In the genomic region with DNA sequence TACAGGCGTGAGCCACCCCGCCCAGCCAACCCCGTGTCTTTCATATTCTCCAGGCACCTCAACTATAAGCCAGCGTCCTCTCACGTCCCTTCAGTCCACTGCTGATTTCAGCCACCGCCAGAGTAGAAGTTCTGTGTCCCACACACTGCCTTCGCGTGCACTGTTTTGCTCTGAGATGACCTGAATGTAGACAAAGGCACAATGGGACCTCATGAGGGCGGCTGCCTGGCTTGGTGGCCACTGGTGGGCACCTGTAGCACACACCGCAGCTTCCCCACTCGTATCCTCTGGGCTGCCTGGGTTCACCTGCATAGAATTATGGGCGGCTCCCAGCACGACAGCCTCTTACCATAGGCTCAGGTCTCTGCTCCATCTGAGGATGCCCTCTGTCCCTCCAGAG, we compare ENCODE assay signal across 26 cellular contexts.
"Had no signal": no experiment of that assay in that cellular context is flagged by ENCODE, and none has a peak within 500 bp of the region (broad histone marks: within the 10 kb centered on the region; RNA-seq: fewer than 3 reads in every experiment).

No MANE protein-coding gene starts in this region.

- ATAC-seq: activated CD4-positive, alpha-beta T cell treated with anti-CD3 and anti-CD28 coated beads for 36 hours; gastrocnemius medialis; heart left ventricle had no signal

- DNase-seq: activated CD4-positive, alpha-beta T cell treated with anti-CD3 and anti-CD28 coated beads for 36 hours; activated CD4-positive, alpha-beta T cell treated with anti-CD3 and anti-CD28 coated beads, Interleukin-2, amount 10 ng/mL, durations not matched to agents 7 days and 5 days; activated CD4-positive, alpha-beta T cell treated with anti-CD3 and anti-CD28 coated beads, Interleukin-2, amount 50 U/mL, for 48 hours; activated CD4-positive, CD25-positive, alpha-beta regulatory T cell; activated CD4-positive, CD25-positive, alpha-beta regulatory T cell treated with anti-CD3 and anti-CD28 coated beads, Interleukin-2, amount 50 U/mL, for 72 hours; activated CD8-positive, alpha-beta memory T cell treated with anti-CD3 and anti-CD28 coated beads, Interleukin-2, amount 50 U/mL, for 48 hours; activated effector memory CD4-positive, alpha-beta T cell treated with anti-CD3 and anti-CD28 coated beads, Interleukin-2, amount 50 U/mL, for 16 hours; activated naive CD4-positive, alpha-beta T cell treated with anti-CD3 and anti-CD28 coated beads for 36 hours; activated T-cell treated with anti-CD3 and anti-CD28 coated beads for 4 hours; activated T-cell treated with anti-CD3 and anti-CD28 coated beads, Interleukin-2, amount 50 U/mL, for 24 hours; amniotic stem cell; anterior cingulate cortex; brain microvascular endothelial cell; dorsolateral prefrontal cortex; effector memory CD4-positive, alpha-beta T cell; erythroblast; gastrocnemius medialis; glutamatergic neuron; heart left ventricle; T-helper 1 cell; T-helper 2 cell had no signal

- H3K4me3 Mint-ChIP-seq: activated CD4-positive, alpha-beta T cell treated with anti-CD3 and anti-CD28 coated beads for 36 hours; activated CD4-positive, alpha-beta T cell treated with anti-CD3 and anti-CD28 coated beads, Interleukin-2, amount 10 ng/mL, durations not matched to agents 7 days and 5 days; activated naive CD4-positive, alpha-beta T cell treated with anti-CD3 and anti-CD28 coated beads for 36 hours; activated naive CD8-positive, alpha-beta T cell; activated T-cell treated with anti-CD3 and anti-CD28 coated beads, Interleukin-2, amount 50 U/mL, for 24 hours; activated T-helper 1 cell treated with anti-CD3 and anti-CD28 coated beads, Interleukin-12 subunit alpha, Interleukin-12 subunit beta, Interleukin-2, Interleukin-4 antibody, amounts not matched to agents 30 ng/mL and 10 ng/mL and 1 ng/mL, durations not matched to agents 14 hours and 24 hours and 36 hours; central memory CD8-positive, alpha-beta T cell; dendritic cell treated with granulocyte-macrophage colony-stimulating factor and Interleukin-4, amounts not matched to agents 40 ng/mL and 50 ng/mL, for 4 days had no signal

- H3K27ac Mint-ChIP-seq: activated CD4-positive, alpha-beta T cell treated with anti-CD3 and anti-CD28 coated beads for 36 hours; activated CD4-positive, alpha-beta T cell treated with anti-CD3 and anti-CD28 coated beads, Interleukin-2, amount 10 ng/mL, durations not matched to agents 7 days and 5 days; activated naive CD4-positive, alpha-beta T cell treated with anti-CD3 and anti-CD28 coated beads for 36 hours; activated naive CD8-positive, alpha-beta T cell; activated T-cell treated with anti-CD3 and anti-CD28 coated beads, Interleukin-2, amount 50 U/mL, for 24 hours; activated T-helper 1 cell treated with anti-CD3 and anti-CD28 coated beads, Interleukin-12 subunit alpha, Interleukin-12 subunit beta, Interleukin-2, Interleukin-4 antibody, amounts not matched to agents 30 ng/mL and 10 ng/mL and 1 ng/mL, durations not matched to agents 14 hours and 24 hours and 36 hours; activated T-helper 2 cell treated with anti-CD3 and anti-CD28 coated beads, Interferon-gamma antibody, Interleukin-2, Interleukin-4, amounts not matched to agents 10 μg/mL and 5 μg/mL and 100 μg/mL, durations not matched to agents 14 hours and 24 hours and 36 hours; dendritic cell treated with granulocyte-macrophage colony-stimulating factor and Interleukin-4, amounts not matched to agents 40 ng/mL and 50 ng/mL, for 4 days had no signal

- H3K27me3 Mint-ChIP-seq: activated CD4-positive, alpha-beta T cell treated with anti-CD3 and anti-CD28 coated beads for 36 hours; activated CD4-positive, alpha-beta T cell treated with anti-CD3 and anti-CD28 coated beads, Interleukin-2, amount 10 ng/mL, durations not matched to agents 7 days and 5 days; activated naive CD8-positive, alpha-beta T cell; activated T-cell treated with anti-CD3 and anti-CD28 coated beads, Interleukin-2, amount 50 U/mL, for 24 hours; central memory CD8-positive, alpha-beta T cell; dendritic cell treated with granulocyte-macrophage colony-stimulating factor and Interleukin-4, amounts not matched to agents 40 ng/mL and 50 ng/mL, for 4 days had no signal

- H3K4me1 Mint-ChIP-seq: activated CD4-positive, alpha-beta T cell treated with anti-CD3 and anti-CD28 coated beads for 36 hours had no signal

- H3K9me3 Mint-ChIP-seq: activated CD4-positive, alpha-beta T cell treated with anti-CD3 and anti-CD28 coated beads, Interleukin-2, amount 10 ng/mL, durations not matched to agents 7 days and 5 days; activated naive CD4-positive, alpha-beta T cell treated with anti-CD3 and anti-CD28 coated beads for 36 hours; activated T-cell treated with anti-CD3 and anti-CD28 coated beads, Interleukin-2, amount 50 U/mL, for 24 hours; activated T-helper 1 cell treated with anti-CD3 and anti-CD28 coated beads, Interleukin-12 subunit alpha, Interleukin-12 subunit beta, Interleukin-2, Interleukin-4 antibody, amounts not matched to agents 30 ng/mL and 10 ng/mL and 1 ng/mL, durations not matched to agents 14 hours and 24 hours and 36 hours; activated T-helper 2 cell treated with anti-CD3 and anti-CD28 coated beads, Interferon-gamma antibody, Interleukin-2, Interleukin-4, amounts not matched to agents 10 μg/mL and 5 μg/mL and 100 μg/mL, durations not matched to agents 14 hours and 24 hours and 36 hours; central memory CD8-positive, alpha-beta T cell; dendritic cell treated with granulocyte-macrophage colony-stimulating factor and Interleukin-4, amounts not matched to agents 40 ng/mL and 50 ng/mL, for 4 days had no signal
